ENCODE assay signal across 24 cellular contexts in the genomic region with DNA sequence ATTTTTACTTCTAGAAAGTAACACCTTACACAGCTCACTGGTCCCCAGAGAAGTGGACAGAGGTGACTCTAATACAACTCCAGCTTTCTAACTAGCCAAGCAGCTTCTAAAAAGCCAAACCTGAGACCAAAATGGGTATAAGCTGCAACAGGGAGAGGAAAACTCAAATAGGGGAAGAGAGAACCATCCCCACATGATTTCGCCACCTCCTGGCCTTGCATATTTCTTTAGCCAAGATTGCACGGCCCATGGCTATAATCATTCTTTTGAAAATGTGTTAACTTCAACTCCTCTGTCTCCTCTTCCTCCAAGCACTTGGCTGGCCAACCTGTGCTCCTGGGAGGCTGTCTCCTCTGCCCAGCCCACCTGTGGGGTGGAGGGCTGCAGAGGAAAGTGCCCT. TPM values are rescaled to one million over a fixed set of nuclear protein-coding genes. Genes with fewer than 3 reads are reported as not detected.
"Had no signal": no experiment of that assay in that cellular context is flagged by ENCODE, and none has a peak within 500 bp of the region (broad histone marks: within the 10 kb centered on the region; RNA-seq: fewer than 3 reads in every experiment).

No MANE protein-coding gene starts in this region.

- H3K4me3 Mint-ChIP-seq: activated CD4-positive, alpha-beta T cell treated with anti-CD3 and anti-CD28 coated beads, Interleukin-2, amount 10 ng/mL, durations not matched to agents 24 days and 14 days; activated CD8-positive, alpha-beta T cell treated with anti-CD3 and anti-CD28 coated beads for 36 hours; naive thymus-derived CD8-positive, alpha-beta T cell had no signal

- H3K9me3 Mint-ChIP-seq: activated CD4-positive, alpha-beta T cell treated with anti-CD3 and anti-CD28 coated beads, Interleukin-2, amount 10 ng/mL, durations not matched to agents 24 days and 14 days; activated CD8-positive, alpha-beta T cell treated with anti-CD3 and anti-CD28 coated beads for 36 hours; activated T-helper 2 cell treated with anti-CD3 and anti-CD28 coated beads, Interferon-gamma antibody, Interleukin-2, Interleukin-4, amounts not matched to agents 10 μg/mL and 5 μg/mL and 100 μg/mL, durations not matched to agents 14 hours and 24 hours and 36 hours; naive thymus-derived CD8-positive, alpha-beta T cell had no signal

- H3K4me1 Mint-ChIP-seq: activated CD4-positive, alpha-beta T cell treated with anti-CD3 and anti-CD28 coated beads, Interleukin-2, amount 10 ng/mL, durations not matched to agents 24 days and 14 days had no signal

- DNase-seq: activated CD4-positive, alpha-beta T cell treated with anti-CD3 and anti-CD28 coated beads, Interleukin-2, amount 10 ng/mL, durations not matched to agents 24 days and 14 days; activated CD8-positive, alpha-beta T cell treated with anti-CD3 and anti-CD28 coated beads for 36 hours; activated naive CD4-positive, alpha-beta T cell treated with Interleukin-2 at 50 U/mL for 16 hours; activated T-cell treated with anti-CD3 and anti-CD28 coated beads, Interleukin-2, amount 50 U/mL, for 1 hour; anterior cingulate cortex; brain microvascular endothelial cell; central memory CD4-positive, alpha-beta T cell; erythroblast; foreskin melanocyte; glutamatergic neuron; hippocampal formation; islet precursor cell; left colon; lower lobe of right lung; naive thymus-derived CD8-positive, alpha-beta T cell; nucleus accumbens; posterior cingulate gyrus; stimulated activated CD4-positive, alpha-beta T cell treated with anti-CD3 and anti-CD28 coated beads, Interleukin-12 subunit alpha, Interleukin-12 subunit beta, amount 100 ng/mL, for 4 hours; stimulated activated CD4-positive, alpha-beta T cell treated with anti-CD3 and anti-CD28 coated beads, Interleukin-1b, Interleukin-23, amount 100 ng/mL, for 48 hours; stimulated activated CD8-positive, alpha-beta memory T cell treated with anti-CD3 and anti-CD28 coated beads, Interleukin-4, amount 100 ng/mL, for 48 hours; stimulated activated naive CD4-positive, alpha-beta T cell treated with Interleukin-2 at 50 U/mL for 16 hours; T-helper 9 cell; thyroid gland had no signal

- H3K36me3 ChIP-seq: brain microvascular endothelial cell, lower lobe of right lung, thyroid gland had no signal

- H3K27ac ChIP-seq: brain microvascular endothelial cell, lower lobe of right lung, thyroid gland had no signal

- H3K27ac Mint-ChIP-seq: activated CD4-positive, alpha-beta T cell treated with anti-CD3 and anti-CD28 coated beads, Interleukin-2, amount 10 ng/mL, durations not matched to agents 24 days and 14 days; activated CD8-positive, alpha-beta T cell treated with anti-CD3 and anti-CD28 coated beads for 36 hours; activated T-helper 2 cell treated with anti-CD3 and anti-CD28 coated beads, Interferon-gamma antibody, Interleukin-2, Interleukin-4, amounts not matched to agents 10 μg/mL and 5 μg/mL and 100 μg/mL, durations not matched to agents 14 hours and 24 hours and 36 hours; naive thymus-derived CD8-positive, alpha-beta T cell had no signal

- H3K27me3 ChIP-seq: brain microvascular endothelial cell, thyroid gland had no signal

- H3K4me3 ChIP-seq: lower lobe of right lung, thyroid gland had no signal

- H3K9me3 ChIP-seq: lower lobe of right lung, thyroid gland had no signal

- H3K4me1 ChIP-seq: thyroid gland had no signal

- ATAC-seq: activated CD8-positive, alpha-beta T cell treated with anti-CD3 and anti-CD28 coated beads for 36 hours; left colon; naive thymus-derived CD8-positive, alpha-beta T cell had no signal

RNA-seq across cellular contexts. Expression of gene GPNMB, which starts 36.1 kb away (rescaled TPM):
- polyA plus RNA-seq: naive thymus-derived CD8-positive, alpha-beta T cell had no signal
